ENCODE assay signal across 9 cellular contexts in genomic region chr1:64038965-64039926, GRCh38.
DNase-seq lines count a peak whose midpoint lies in the region; ATAC-seq and TF ChIP-seq lines count a peak whose summit lies in the region.
"Had no signal": no experiment of that assay in that cellular context is flagged by ENCODE, and none has a peak within 500 bp of the region (broad histone marks: within the 10 kb centered on the region; RNA-seq: fewer than 3 reads in every experiment).

No MANE protein-coding gene starts in this region.

- intact Hi-C loops in Calu3 (cut with micrococcal nuclease; ENCODE audit: unreplicated experiment): no loop called here

- BruUV-seq in Calu3 (replicated peaks; lab: Mats Ljungman, UMichigan): no TSS peak

- peak; percentile 51 for DNase-seq in Calu3
- peak; percentile 19 for DNase-seq in NCI-H460 (ENCODE audit: extremely low read depth, low read depth)
- DNase-seq in epithelial cell of proximal tubule (ENCODE audit: low read depth): peak; percentile 84
- peak; percentile 100 for DNase-seq in non-pigmented ciliary epithelial cell (ENCODE audit: low read depth)
- no peak for DNase-seq in effector CD8-positive, alpha-beta T cell (lab: John Stamatoyannopoulos, UW)
- DNase-seq: activated effector memory CD4-positive, alpha-beta T cell treated with Interleukin-2 at 50 U/mL for 16 hours had no signal

- no peak overlapping the region for H3K27ac Mint-ChIP-seq in Calu3 (ENCODE audit: unreplicated experiment)

- ATAC-seq in HG03159 (IDR thresholded peaks at IDR 0.05; ENCODE audit: unreplicated experiment) (no peak), GM19035 (IDR thresholded peaks at IDR 0.05; ENCODE audit: unreplicated experiment) (no peak), HG03354 (IDR thresholded peaks at IDR 0.05; ENCODE audit: poor library complexity, severe bottlenecking, unreplicated experiment) (no peak)

- peaks cover 5% of the 10 kb centered on the region for H3K9me3 Mint-ChIP-seq in Calu3 (ENCODE audit: low read depth, unreplicated experiment)

- no peaks in the 10 kb centered on the region for H3K36me3 Mint-ChIP-seq in Calu3 (ENCODE audit: insufficient read depth, unreplicated experiment)

- peaks cover 46% of the 10 kb centered on the region for H3K4me1 Mint-ChIP-seq in Calu3 (ENCODE audit: low read depth, unreplicated experiment)

- no peak overlapping the region for H3K4me3 Mint-ChIP-seq in Calu3 (ENCODE audit: low read depth, unreplicated experiment)

- CTCF ChIA-PET in Calu3 (lab: Charles Lee): interaction anchor here (0.5 to 1.3 kb wide), 4 partner anchors 22 to 702 kb away, joined by 3 read pairs; no protein-coding TSS in a partner anchor

- TF ChIP-seq CTCF in Calu3 (IDR thresholded peaks at IDR 0.05; ENCODE audit: unreplicated experiment) (no peak), epithelial cell of proximal tubule (conservative IDR thresholded peaks at IDR 0.05; ENCODE audit: low read depth, low read length) (no peak)

- no peaks in the 10 kb centered on the region for H3K27me3 Mint-ChIP-seq in Calu3 (ENCODE audit: unreplicated experiment)

- H3K4me3 ChIP-seq in epithelial cell of proximal tubule (ENCODE audit: low read depth, low read length): no peak overlapping the region
